Comparison of ENCODE assay signal across 33 cellular contexts in the genomic region with DNA sequence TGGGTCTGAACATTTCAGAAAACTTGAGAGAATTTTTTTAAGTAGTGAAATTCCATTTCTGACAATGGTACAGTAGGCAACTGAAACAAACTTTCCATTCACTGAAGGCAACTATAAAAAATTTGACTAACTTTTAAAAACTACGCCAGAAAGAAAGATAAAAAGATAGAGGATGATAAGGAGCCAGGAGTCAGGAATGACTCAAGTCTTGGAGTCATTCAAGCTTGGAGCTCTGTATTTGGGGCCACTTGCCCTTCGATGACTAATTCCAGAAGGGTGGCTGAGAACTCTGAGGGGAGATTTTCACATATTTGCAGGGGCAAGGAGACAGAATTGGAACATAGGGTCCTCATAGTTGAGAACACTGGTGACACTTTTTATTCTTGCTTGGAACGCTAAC.
A peak's percentile ranks its signal among the peaks of the same experiment; 100 is the strongest.
DNase-seq lines count a peak whose midpoint lies in the region; ATAC-seq, FAIRE-seq and TF ChIP-seq lines count a peak whose summit lies in the region.
"Had no signal": no experiment of that assay in that cellular context is flagged by ENCODE, and none has a peak within 500 bp of the region (broad histone marks: within the 10 kb centered on the region; RNA-seq: fewer than 3 reads in every experiment).

No MANE protein-coding gene starts in this region.

- no peaks in the 10 kb centered on the region for H3K4me1 ChIP-seq in breast epithelium
- H3K4me1 ChIP-seq: BLaER1 treated with 17β-estradiol and CSF1 and Interleukin-3, amounts not matched to agents 10 nM and 100 nM; Caco-2; left ventricle myocardium inferior; SJSA1; spleen; testis; vagina had no signal

- H3K36me3 ChIP-seq in brain microvascular endothelial cell (replicated peaks) (no peaks in the 10 kb centered on the region), breast epithelium (no peaks in the 10 kb centered on the region)
- H3K36me3 ChIP-seq: BLaER1 treated with 17β-estradiol and CSF1 and Interleukin-3, amounts not matched to agents 10 nM and 100 nM; left ventricle myocardium inferior; SJSA1; spleen; vagina had no signal

- no peaks in the 10 kb centered on the region for H3K27me3 ChIP-seq in brain microvascular endothelial cell (replicated peaks)
- no peaks in the 10 kb centered on the region for H3K27me3 ChIP-seq in breast epithelium
- H3K27me3 ChIP-seq: BLaER1 treated with 17β-estradiol and CSF1 and Interleukin-3, amounts not matched to agents 10 nM and 100 nM; SJSA1; spleen; testis; vagina had no signal

- H3K4me1 Mint-ChIP-seq in WTC11 = peaks cover 33% of the 10 kb centered on the region
- H3K4me1 Mint-ChIP-seq in activated T-helper 2 cell treated with anti-CD3 and anti-CD28 coated beads, Interferon-gamma antibody, Interleukin-2, Interleukin-4, amounts not matched to agents 10 μg/mL and 5 μg/mL and 100 μg/mL, durations not matched to agents 14 hours and 24 hours and 36 hours (ENCODE audit: low read depth) = no peaks in the 10 kb centered on the region
- H3K4me1 Mint-ChIP-seq: activated CD4-positive, alpha-beta T cell treated with anti-CD3 and anti-CD28 coated beads, Interleukin-2, amount 10 ng/mL, durations not matched to agents 24 days and 14 days; activated naive CD4-positive, alpha-beta T cell treated with anti-CD3 and anti-CD28 coated beads, Interleukin-2, amount 10 ng/mL, durations not matched to agents 7 days and 5 days; naive thymus-derived CD8-positive, alpha-beta T cell; stimulated activated memory B cell treated with anti-CD40 and anti-IgM and Interleukin-4, amounts not matched to agents 10 μg/mL and 1 μg/mL and 100 μg/mL, for 72 hours had no signal

- peak; percentile 82 for FAIRE-seq in RCC 7860 (lab: Jason Lieb, UNC)
- FAIRE-seq: GM12891, HTR-8/SVneo had no signal

- no peak overlapping the region for H3K4me3 ChIP-seq in brain microvascular endothelial cell (ENCODE audit: low read depth, low read length)
- no peak overlapping the region for H3K4me3 ChIP-seq in breast epithelium
- H3K4me3 ChIP-seq: BLaER1 treated with 17β-estradiol and CSF1 and Interleukin-3, amounts not matched to agents 10 nM and 100 nM; left ventricle myocardium inferior; SJSA1; spleen; testis; vagina had no signal

- no peak overlapping the region for H3K4me3 Mint-ChIP-seq in WTC11
- no peak overlapping the region for H3K4me3 Mint-ChIP-seq in activated T-helper 2 cell treated with anti-CD3 and anti-CD28 coated beads, Interferon-gamma antibody, Interleukin-2, Interleukin-4, amounts not matched to agents 10 μg/mL and 5 μg/mL and 100 μg/mL, durations not matched to agents 14 hours and 24 hours and 36 hours (ENCODE audit: low read depth)
- H3K4me3 Mint-ChIP-seq: activated CD4-positive, alpha-beta T cell treated with anti-CD3 and anti-CD28 coated beads, Interleukin-2, amount 10 ng/mL, durations not matched to agents 24 days and 14 days; activated naive CD4-positive, alpha-beta T cell treated with anti-CD3 and anti-CD28 coated beads, Interleukin-2, amount 10 ng/mL, durations not matched to agents 7 days and 5 days; activated T-cell treated with anti-CD3 and anti-CD28 coated beads, Interleukin-2, amount 50 U/mL, for 72 hours; naive thymus-derived CD8-positive, alpha-beta T cell; stimulated activated memory B cell treated with anti-CD40 and anti-IgM and Interleukin-4, amounts not matched to agents 10 μg/mL and 1 μg/mL and 100 μg/mL, for 72 hours; T-helper 1 cell treated with Interleukin-12 subunit alpha and Interleukin-12 subunit beta and Interleukin-4 antibody, amounts not matched to agents 30 μg/mL and 1 μg/mL, for 36 hours had no signal

- ATAC-seq in WTC11 (no peak; the same call in 1 of the 2 replicates), GM21447 (IDR thresholded peaks at IDR 0.05; ENCODE audit: unreplicated experiment) (no peak)
- ATAC-seq: activated T-cell treated with anti-CD3 and anti-CD28 coated beads, Interleukin-2, amount 50 U/mL, for 72 hours; naive thymus-derived CD8-positive, alpha-beta T cell; stimulated activated memory B cell treated with anti-CD40 and anti-IgM and Interleukin-4, amounts not matched to agents 10 μg/mL and 1 μg/mL and 100 μg/mL, for 72 hours had no signal

- DNase-seq in GM04504 (ENCODE audit: low read depth) (peak; percentile 0), RCC 7860 (ENCODE audit: low spot score) (peak; percentile 49), brain microvascular endothelial cell (peak; percentile 75), non-pigmented ciliary epithelial cell (ENCODE audit: low read depth) (peak; percentile 43), WTC11 (ENCODE audit: low spot score) (no peak), breast epithelium (ENCODE audit: low spot score in 2 of 2) (no peak)
- DNase-seq in activated T-helper 2 cell treated with anti-CD3 and anti-CD28 coated beads, Interferon-gamma antibody, Interleukin-2, Interleukin-4, amounts not matched to agents 10 μg/mL and 5 μg/mL and 100 μg/mL, durations not matched to agents 14 hours and 24 hours and 36 hours (ENCODE audit: low spot score) = no peak
- DNase-seq: activated CD4-positive, alpha-beta T cell treated with anti-CD3 and anti-CD28 coated beads, Interleukin-2, amount 10 ng/mL, durations not matched to agents 24 days and 14 days; activated naive CD4-positive, alpha-beta T cell treated with anti-CD3 and anti-CD28 coated beads, Interleukin-2, amount 10 ng/mL, durations not matched to agents 7 days and 5 days; activated T-cell treated with anti-CD3 and anti-CD28 coated beads, Interleukin-2, amount 50 U/mL, for 72 hours; anterior cingulate cortex; Caco-2; cerebellar nuclear complex; DMS79 treated with DMSO at 0.1 percent for 48 hours; foreskin fibroblast; left ventricle myocardium inferior; midbrain; naive thymus-derived CD8-positive, alpha-beta T cell; NCI-H1048; NCI-H1694 treated with DMSO at 0.1 percent for 48 hours; NCI-H2171 treated with DMSO at 0.1 percent for 48 hours; NCI-H526 treated with DMSO at 0.1 percent for 48 hours; spleen; stimulated activated CD4-positive, alpha-beta T cell treated with anti-CD3 and anti-CD28 coated beads, Interleukin-2, amount 100 ng/mL, for 48 hours; testis had no signal

- TF ChIP-seq CTCF in brain microvascular endothelial cell (IDR thresholded peaks at IDR 0.05; ENCODE audit: low read depth, low read length, missing control alignments) (no peak), WTC11 (IDR thresholded peaks at IDR 0.05) (no peak), breast epithelium (IDR thresholded peaks at IDR 0.05) (no peak)

- POLR2A ChIA-PET in WTC11 (lab: Charles Lee) = no interaction called here

- H3K9me3 ChIP-seq in breast epithelium = no peaks in the 10 kb centered on the region
- H3K9me3 ChIP-seq: BLaER1 treated with 17β-estradiol and CSF1 and Interleukin-3, amounts not matched to agents 10 nM and 100 nM; Caco-2; left ventricle myocardium inferior; SJSA1; testis; vagina had no signal

- intact Hi-C loops in activated T-helper 2 cell treated with anti-CD3 and anti-CD28 coated beads, Interferon-gamma antibody, Interleukin-2, Interleukin-4, amounts not matched to agents 10 μg/mL and 5 μg/mL and 100 μg/mL, durations not matched to agents 14 hours and 24 hours and 36 hours (cut with micrococcal nuclease) = no loop called here
- intact Hi-C loops in breast epithelium (cut with DNase I; ENCODE audit: low total_unique reads) = no loop called here

- no peaks in the 10 kb centered on the region for H3K36me3 Mint-ChIP-seq in WTC11
- no peaks in the 10 kb centered on the region for H3K36me3 Mint-ChIP-seq in activated T-helper 2 cell treated with anti-CD3 and anti-CD28 coated beads, Interferon-gamma antibody, Interleukin-2, Interleukin-4, amounts not matched to agents 10 μg/mL and 5 μg/mL and 100 μg/mL, durations not matched to agents 14 hours and 24 hours and 36 hours (ENCODE audit: low read depth)
- H3K36me3 Mint-ChIP-seq: activated naive CD4-positive, alpha-beta T cell treated with anti-CD3 and anti-CD28 coated beads, Interleukin-2, amount 10 ng/mL, durations not matched to agents 7 days and 5 days; naive thymus-derived CD8-positive, alpha-beta T cell; stimulated activated memory B cell treated with anti-CD40 and anti-IgM and Interleukin-4, amounts not matched to agents 10 μg/mL and 1 μg/mL and 100 μg/mL, for 72 hours had no signal

- H3K27ac Mint-ChIP-seq in WTC11 = no peak overlapping the region
- H3K27ac Mint-ChIP-seq in activated T-helper 2 cell treated with anti-CD3 and anti-CD28 coated beads, Interferon-gamma antibody, Interleukin-2, Interleukin-4, amounts not matched to agents 10 μg/mL and 5 μg/mL and 100 μg/mL, durations not matched to agents 14 hours and 24 hours and 36 hours = no peak overlapping the region
- H3K27ac Mint-ChIP-seq: activated CD4-positive, alpha-beta T cell treated with anti-CD3 and anti-CD28 coated beads, Interleukin-2, amount 10 ng/mL, durations not matched to agents 24 days and 14 days; activated naive CD4-positive, alpha-beta T cell treated with anti-CD3 and anti-CD28 coated beads, Interleukin-2, amount 10 ng/mL, durations not matched to agents 7 days and 5 days; activated T-cell treated with anti-CD3 and anti-CD28 coated beads, Interleukin-2, amount 50 U/mL, for 72 hours; naive thymus-derived CD8-positive, alpha-beta T cell; stimulated activated memory B cell treated with anti-CD40 and anti-IgM and Interleukin-4, amounts not matched to agents 10 μg/mL and 1 μg/mL and 100 μg/mL, for 72 hours; T-helper 1 cell treated with Interleukin-12 subunit alpha and Interleukin-12 subunit beta and Interleukin-4 antibody, amounts not matched to agents 30 μg/mL and 1 μg/mL, for 36 hours had no signal

- peaks cover 6% of the 10 kb centered on the region; the same call in 1 of the 2 replicates for H3K9me3 Mint-ChIP-seq in WTC11
- peaks cover 4% of the 10 kb centered on the region for H3K9me3 Mint-ChIP-seq in activated T-helper 2 cell treated with anti-CD3 and anti-CD28 coated beads, Interferon-gamma antibody, Interleukin-2, Interleukin-4, amounts not matched to agents 10 μg/mL and 5 μg/mL and 100 μg/mL, durations not matched to agents 14 hours and 24 hours and 36 hours
- H3K9me3 Mint-ChIP-seq: activated CD4-positive, alpha-beta T cell treated with anti-CD3 and anti-CD28 coated beads, Interleukin-2, amount 10 ng/mL, durations not matched to agents 24 days and 14 days; T-helper 1 cell treated with Interleukin-12 subunit alpha and Interleukin-12 subunit beta and Interleukin-4 antibody, amounts not matched to agents 30 μg/mL and 1 μg/mL, for 36 hours had no signal

- in situ Hi-C loops in brain microvascular endothelial cell (cut with HindIII; ENCODE audit: low pct_ligation_motif_present, low sequenced_read_pairs) = no loop called here

- CTCF ChIA-PET in WTC11 (lab: Charles Lee) = no interaction called here

- H3K27ac ChIP-seq in brain microvascular endothelial cell = peak overlapping the region; percentile 12
- H3K27ac ChIP-seq in breast epithelium = no peak overlapping the region
- H3K27ac ChIP-seq: BLaER1 treated with 17β-estradiol and CSF1 and Interleukin-3, amounts not matched to agents 10 nM and 100 nM; left ventricle myocardium inferior; SJSA1; spleen; testis; vagina had no signal

- TF ChIP-seq POLR2A in breast epithelium (IDR thresholded peaks at IDR 0.05) = no peak

- H3K27me3 Mint-ChIP-seq in WTC11 (ENCODE audit: low read depth) = peaks cover 3% of the 10 kb centered on the region; the same call in 1 of the 2 replicates
- H3K27me3 Mint-ChIP-seq in activated T-helper 2 cell treated with anti-CD3 and anti-CD28 coated beads, Interferon-gamma antibody, Interleukin-2, Interleukin-4, amounts not matched to agents 10 μg/mL and 5 μg/mL and 100 μg/mL, durations not matched to agents 14 hours and 24 hours and 36 hours (ENCODE audit: low read depth) = no peaks in the 10 kb centered on the region
- H3K27me3 Mint-ChIP-seq: activated CD4-positive, alpha-beta T cell treated with anti-CD3 and anti-CD28 coated beads, Interleukin-2, amount 10 ng/mL, durations not matched to agents 24 days and 14 days; activated naive CD4-positive, alpha-beta T cell treated with anti-CD3 and anti-CD28 coated beads, Interleukin-2, amount 10 ng/mL, durations not matched to agents 7 days and 5 days; naive thymus-derived CD8-positive, alpha-beta T cell; stimulated activated memory B cell treated with anti-CD40 and anti-IgM and Interleukin-4, amounts not matched to agents 10 μg/mL and 1 μg/mL and 100 μg/mL, for 72 hours had no signal

Comparison
In these comparisons a context has a peak if more than half of its experiments do, and no peak if none do; other contexts are left out.
1. DNase-seq: peak in GM04504 (single experiment), RCC 7860 (single experiment), brain microvascular endothelial cell (single experiment) and non-pigmented ciliary epithelial cell (single experiment); none in WTC11 (single experiment), activated T-helper 2 cell treated with anti-CD3 and anti-CD28 coated beads, Interferon-gamma antibody, Interleukin-2, Interleukin-4, amounts not matched to agents 10 μg/mL and 5 μg/mL and 100 μg/mL, durations not matched to agents 14 hours and 24 hours and 36 hours (single experiment) and breast epithelium (0 of 2).